ENCODE assay signal across 15 cellular contexts in genomic region chr6:163501022-163501421, GRCh38.
"Had no signal": no experiment of that assay in that cellular context is flagged by ENCODE, and none has a peak within 500 bp of the region (broad histone marks: within the 10 kb centered on the region; RNA-seq: fewer than 3 reads in every experiment).

No MANE protein-coding gene starts in this region.

- H3K4me1 Mint-ChIP-seq: activated CD4-positive, alpha-beta memory T cell treated with anti-CD3 and anti-CD28 coated beads, Interleukin-2, amount 10 ng/mL, durations not matched to agents 7 days and 5 days; neural progenitor cell had no signal

- H3K27me3 ChIP-seq: breast epithelium, neural progenitor cell, ovary, thyroid gland, uterus had no signal

- H2AFZ ChIP-seq: neural progenitor cell had no signal

- ATAC-seq: activated T-cell treated with anti-CD3 and anti-CD28 coated beads, Interleukin-2, amount 50 U/mL, for 4 hours; stimulated activated effector memory CD8-positive, alpha-beta T cell treated with anti-CD3 and anti-CD28 coated beads, Interleukin-12 subunit alpha, Interleukin-12 subunit beta, amount 100 ng/mL, for 72 hours; T-helper 17 cell; WTC11 had no signal

- H3K27ac Mint-ChIP-seq: activated CD4-positive, alpha-beta memory T cell treated with anti-CD3 and anti-CD28 coated beads, Interleukin-2, amount 10 ng/mL, durations not matched to agents 7 days and 5 days; activated naive CD8-positive, alpha-beta T cell; neural progenitor cell; stimulated activated effector memory CD8-positive, alpha-beta T cell treated with anti-CD3 and anti-CD28 coated beads, Interleukin-12 subunit alpha, Interleukin-12 subunit beta, amount 100 ng/mL, for 72 hours; T-helper 17 cell; WTC11 had no signal

- DNase-seq: activated CD4-positive, alpha-beta memory T cell treated with anti-CD3 and anti-CD28 coated beads, Interleukin-2, amount 10 ng/mL, durations not matched to agents 7 days and 5 days; activated CD4-positive, alpha-beta T cell treated with anti-CD3 and anti-CD28 coated beads for 4 hours; activated effector memory CD4-positive, alpha-beta T cell treated with Interleukin-2 at 50 U/mL for 16 hours; activated T-cell treated with anti-CD3 and anti-CD28 coated beads, Interleukin-2, amount 50 U/mL, for 4 hours; foreskin fibroblast; immature natural killer cell; ovary; T-helper 17 cell; thyroid gland; uterus had no signal

- H3K36me3 ChIP-seq: breast epithelium, ovary, thyroid gland, uterus had no signal

- H3K9ac ChIP-seq: neural progenitor cell had no signal

- H3K9me3 Mint-ChIP-seq: immature natural killer cell had no signal

- H3K9me3 ChIP-seq: ovary, thyroid gland, uterus had no signal

- H3K27ac ChIP-seq: breast epithelium, neural progenitor cell, ovary, thyroid gland, uterus had no signal

- H3K4me3 Mint-ChIP-seq: activated CD4-positive, alpha-beta memory T cell treated with anti-CD3 and anti-CD28 coated beads, Interleukin-2, amount 10 ng/mL, durations not matched to agents 7 days and 5 days; activated naive CD8-positive, alpha-beta T cell; activated T-cell treated with anti-CD3 and anti-CD28 coated beads, Interleukin-2, amount 50 U/mL, for 4 hours; immature natural killer cell; neural progenitor cell; stimulated activated effector memory CD8-positive, alpha-beta T cell treated with anti-CD3 and anti-CD28 coated beads, Interleukin-12 subunit alpha, Interleukin-12 subunit beta, amount 100 ng/mL, for 72 hours; T-helper 17 cell; WTC11 had no signal

- H3K4me2 ChIP-seq: neural progenitor cell had no signal

- H3K4me1 ChIP-seq: breast epithelium, uterus had no signal

- H3K27me3 Mint-ChIP-seq: activated CD4-positive, alpha-beta memory T cell treated with anti-CD3 and anti-CD28 coated beads, Interleukin-2, amount 10 ng/mL, durations not matched to agents 7 days and 5 days; activated naive CD8-positive, alpha-beta T cell; T-helper 17 cell had no signal

- H3K4me3 ChIP-seq: breast epithelium, neural progenitor cell, ovary, thyroid gland, uterus had no signal
